Comparison of ENCODE assay signal across 23 cellular contexts in genomic region chr12:2858334-2858733, GRCh38. TPM values are rescaled to one million over a fixed set of nuclear protein-coding genes. Genes with fewer than 3 reads are reported as not detected.
"Had no signal": no experiment of that assay in that cellular context is flagged by ENCODE, and none has a peak within 500 bp of the region (broad histone marks: within the 10 kb centered on the region; RNA-seq: fewer than 3 reads in every experiment).

No MANE protein-coding gene starts in this region.

- H3K4me1 ChIP-seq: colonic mucosa, foreskin keratinocyte, lower lobe of right lung, uterus had no signal

- H3K4me3 ChIP-seq: colonic mucosa, lower lobe of right lung, tibial nerve, uterus had no signal

- H3K36me3 ChIP-seq: brain microvascular endothelial cell, colonic mucosa, lower lobe of right lung, uterus had no signal

- H3K27ac Mint-ChIP-seq: activated CD4-positive, alpha-beta T cell treated with anti-CD3 and anti-CD28 coated beads for 36 hours; natural killer cell treated with Interleukin-12 subunit alpha and Interleukin-12 subunit beta and Interleukin-15 and Interleukin-18, amount 100 ng/mL, for 72 hours; T-helper 2 cell treated with Interferon-gamma antibody and Interleukin-4, amounts not matched to agents 5 μg/mL and 100 μg/mL, for 36 hours had no signal

- ATAC-seq: activated CD4-positive, alpha-beta T cell treated with anti-CD3 and anti-CD28 coated beads for 36 hours; foreskin keratinocyte; lower lobe of right lung had no signal

- H3K27me3 ChIP-seq: brain microvascular endothelial cell, colonic mucosa, foreskin keratinocyte, tibial nerve, uterus had no signal

- DNase-seq: activated CD4-positive, alpha-beta T cell treated with anti-CD3 and anti-CD28 coated beads for 36 hours; activated CD4-positive, alpha-beta T cell treated with anti-CD3 and anti-CD28 coated beads, Interleukin-2, amount 50 U/mL, for 48 hours; anterior cingulate cortex; colonic mucosa; foreskin keratinocyte; glutamatergic neuron; hippocampal formation; left cardiac atrium; occipital lobe; stimulated activated CD4-positive, alpha-beta T cell treated with anti-CD3 and anti-CD28 coated beads, Interleukin-2, amount 100 ng/mL, for 24 hours had no signal

- H3K4me1 Mint-ChIP-seq: central memory CD8-positive, alpha-beta T cell had no signal

- H3K27me3 Mint-ChIP-seq: activated CD4-positive, alpha-beta T cell treated with anti-CD3 and anti-CD28 coated beads for 36 hours; central memory CD8-positive, alpha-beta T cell; natural killer cell treated with Interleukin-12 subunit alpha and Interleukin-12 subunit beta and Interleukin-15 and Interleukin-18, amount 100 ng/mL, for 72 hours; stimulated activated naive CD8-positive, alpha-beta T cell treated with anti-CD3 and anti-CD28 coated beads, Interleukin-15, Interleukin-2, amounts not matched to agents 100 ng/mL and 50 ng/mL, for 24 hours had no signal

- FAIRE-seq: islet of Langerhans, TTC549 had no signal

- H3K4me3 Mint-ChIP-seq: activated CD4-positive, alpha-beta T cell treated with anti-CD3 and anti-CD28 coated beads for 36 hours; central memory CD8-positive, alpha-beta T cell; natural killer cell treated with Interleukin-12 subunit alpha and Interleukin-12 subunit beta and Interleukin-15 and Interleukin-18, amount 100 ng/mL, for 72 hours; stimulated activated naive CD8-positive, alpha-beta T cell treated with anti-CD3 and anti-CD28 coated beads, Interleukin-15, Interleukin-2, amounts not matched to agents 100 ng/mL and 50 ng/mL, for 24 hours; T-helper 2 cell treated with Interferon-gamma antibody and Interleukin-4, amounts not matched to agents 5 μg/mL and 100 μg/mL, for 36 hours had no signal

- H3K9me3 Mint-ChIP-seq: central memory CD8-positive, alpha-beta T cell; natural killer cell treated with Interleukin-12 subunit alpha and Interleukin-12 subunit beta and Interleukin-15 and Interleukin-18, amount 100 ng/mL, for 72 hours; stimulated activated naive CD8-positive, alpha-beta T cell treated with anti-CD3 and anti-CD28 coated beads, Interleukin-15, Interleukin-2, amounts not matched to agents 100 ng/mL and 50 ng/mL, for 24 hours; T-helper 2 cell treated with Interferon-gamma antibody and Interleukin-4, amounts not matched to agents 5 μg/mL and 100 μg/mL, for 36 hours had no signal

- H3K9me3 ChIP-seq: colonic mucosa, lower lobe of right lung, tibial nerve, uterus had no signal

- H3K27ac ChIP-seq: brain microvascular endothelial cell, colonic mucosa, foreskin keratinocyte, lower lobe of right lung had no signal

RNA-seq across cellular contexts. Expression of gene TEX52, which starts 1.5 kb away (rescaled TPM):
- total RNA-seq: colonic mucosa; epithelial cell of proximal tubule; fibroblast of lung; foreskin keratinocyte; left cardiac atrium; lower lobe of right lung; natural killer cell treated with Interleukin-12 subunit alpha and Interleukin-12 subunit beta and Interleukin-15 and Interleukin-18, amount 100 ng/mL, for 72 hours; occipital lobe; renal cortical epithelial cell; tibial nerve; uterus had no signal
- polyA plus RNA-seq: fibroblast of lung, foreskin keratinocyte had no signal

RNA-seq across cellular contexts. Expression of gene NRIP2, which starts 23.5 kb away (rescaled TPM):
- total RNA-seq: activated CD4-positive, alpha-beta T cell treated with anti-CD3 and anti-CD28 coated beads for 36 hours; epithelial cell of proximal tubule; foreskin keratinocyte; natural killer cell treated with Interleukin-12 subunit alpha and Interleukin-12 subunit beta and Interleukin-15 and Interleukin-18, amount 100 ng/mL, for 72 hours; renal cortical epithelial cell had no signal
- polyA plus RNA-seq: foreskin keratinocyte had no signal
